In the genomic region with DNA sequence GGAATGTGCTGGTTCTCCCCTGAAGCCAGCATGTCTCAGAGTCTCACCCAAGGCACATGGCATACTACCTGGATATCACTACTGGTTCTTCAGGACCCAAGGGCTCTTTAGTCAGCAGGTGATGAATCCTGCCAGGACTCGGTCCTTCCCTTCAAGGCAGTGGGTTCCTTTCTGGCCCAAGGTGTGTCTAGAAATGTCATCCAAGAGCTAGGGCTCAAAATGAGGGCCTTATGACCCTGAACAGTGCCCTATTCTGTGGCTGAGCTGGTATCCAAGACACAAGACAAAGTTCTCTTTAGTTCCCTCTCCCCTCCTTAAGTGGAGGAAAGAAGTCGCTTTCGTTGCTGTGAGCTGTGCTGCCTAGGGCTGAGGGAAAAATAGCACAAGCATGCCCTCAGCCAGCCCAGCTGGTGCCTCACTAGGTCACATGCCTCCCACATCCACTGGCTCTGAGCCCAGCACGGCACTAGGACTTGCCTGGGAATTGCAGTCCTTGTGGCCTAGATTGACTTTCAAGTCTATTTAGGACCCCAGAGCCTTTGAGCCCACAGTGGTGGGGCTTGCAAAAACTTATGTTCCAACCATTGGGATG, we compare ENCODE assay signal across 17 cellular contexts.
"Had no signal": no experiment of that assay in that cellular context is flagged by ENCODE, and none has a peak within 500 bp of the region (broad histone marks: within the 10 kb centered on the region; RNA-seq: fewer than 3 reads in every experiment).

No MANE protein-coding gene starts in this region.

- H3K36me3 Mint-ChIP-seq: activated naive CD8-positive, alpha-beta T cell treated with anti-CD3 and anti-CD28 coated beads for 36 hours; immature natural killer cell; natural killer cell; stimulated activated naive B cell treated with anti-CD40 and anti-IgM and Interleukin-4, amounts not matched to agents 10 μg/mL and 1 μg/mL and 100 μg/mL, for 72 hours had no signal

- H3K4me1 ChIP-seq: colonic mucosa, parathyroid adenoma, sigmoid colon, spleen had no signal

- H3K27ac ChIP-seq: colonic mucosa, parathyroid adenoma, sigmoid colon, spleen had no signal

- H3K4me1 Mint-ChIP-seq: activated naive CD8-positive, alpha-beta T cell treated with anti-CD3 and anti-CD28 coated beads for 36 hours; central memory CD8-positive, alpha-beta T cell; immature natural killer cell; stimulated activated naive B cell treated with anti-CD40 and anti-IgM and Interleukin-4, amounts not matched to agents 10 μg/mL and 1 μg/mL and 100 μg/mL, for 72 hours had no signal

- H3K27me3 ChIP-seq: colonic mucosa had no signal

- H3K9me3 Mint-ChIP-seq: central memory CD8-positive, alpha-beta T cell; natural killer cell; T-helper 2 cell treated with Interferon-gamma antibody and Interleukin-4, amounts not matched to agents 5 μg/mL and 100 μg/mL, for 36 hours had no signal

- H3K4me3 Mint-ChIP-seq: activated naive CD8-positive, alpha-beta T cell treated with anti-CD3 and anti-CD28 coated beads for 36 hours; central memory CD8-positive, alpha-beta T cell; immature natural killer cell; natural killer cell; stimulated activated naive B cell treated with anti-CD40 and anti-IgM and Interleukin-4, amounts not matched to agents 10 μg/mL and 1 μg/mL and 100 μg/mL, for 72 hours; T-helper 2 cell treated with Interferon-gamma antibody and Interleukin-4, amounts not matched to agents 5 μg/mL and 100 μg/mL, for 36 hours had no signal

- H3K27ac Mint-ChIP-seq: activated naive CD8-positive, alpha-beta T cell treated with anti-CD3 and anti-CD28 coated beads for 36 hours; immature natural killer cell; natural killer cell; stimulated activated naive B cell treated with anti-CD40 and anti-IgM and Interleukin-4, amounts not matched to agents 10 μg/mL and 1 μg/mL and 100 μg/mL, for 72 hours; T-helper 2 cell treated with Interferon-gamma antibody and Interleukin-4, amounts not matched to agents 5 μg/mL and 100 μg/mL, for 36 hours had no signal

- H3K9me3 ChIP-seq: colonic mucosa, sigmoid colon, spleen had no signal

- DNase-seq: activated CD4-positive, alpha-beta T cell treated with anti-CD3 and anti-CD28 coated beads, Interleukin-2, amount 50 U/mL, for 48 hours; activated naive CD4-positive, alpha-beta T cell; activated naive CD8-positive, alpha-beta T cell treated with anti-CD3 and anti-CD28 coated beads for 36 hours; amygdala; colonic mucosa; erythroblast; immature natural killer cell; kidney glomerular epithelial cell; mesendoderm; natural killer cell; sigmoid colon; spleen; stimulated activated CD4-positive, alpha-beta T cell treated with anti-CD3 and anti-CD28 coated beads, Interleukin-4, amount 100 ng/mL, for 4 hours; stimulated activated naive B cell treated with anti-CD40 and anti-IgM and Interleukin-4, amounts not matched to agents 10 μg/mL and 1 μg/mL and 100 μg/mL, for 72 hours had no signal

- H3K36me3 ChIP-seq: colonic mucosa, sigmoid colon, spleen had no signal

- ATAC-seq: natural killer cell; stimulated activated naive B cell treated with anti-CD40 and anti-IgM and Interleukin-4, amounts not matched to agents 10 μg/mL and 1 μg/mL and 100 μg/mL, for 72 hours had no signal

- H3K4me3 ChIP-seq: colonic mucosa, sigmoid colon, spleen had no signal
